Comparison of ENCODE assay signal across 36 cellular contexts in the genomic region with DNA sequence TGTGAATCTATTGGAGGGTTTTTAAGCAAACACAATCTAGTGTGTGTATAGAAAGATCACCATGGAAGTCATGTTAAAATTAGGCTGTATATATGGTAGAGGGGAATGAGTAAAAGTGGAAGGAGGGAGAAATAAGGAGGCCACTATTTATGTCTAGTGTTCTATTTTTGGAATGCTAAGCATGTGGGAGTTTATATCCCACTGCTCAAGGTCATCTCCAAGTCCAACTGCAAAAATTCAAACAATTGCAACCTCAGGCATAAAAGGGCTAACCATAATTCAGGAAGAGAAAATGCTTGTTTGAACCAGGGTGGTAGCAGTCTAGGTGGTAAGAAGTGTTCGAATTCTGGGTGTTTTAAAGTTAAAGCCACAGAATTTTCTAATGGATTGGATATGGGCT. TPM values are rescaled to one million over a fixed set of nuclear protein-coding genes. Genes with fewer than 3 reads are reported as not detected.
"Had no signal": no experiment of that assay in that cellular context is flagged by ENCODE, and none has a peak within 500 bp of the region (broad histone marks: within the 10 kb centered on the region; RNA-seq: fewer than 3 reads in every experiment).

No MANE protein-coding gene starts in this region.

- H3K27me3 Mint-ChIP-seq: activated B cell treated with CpG ODN at 0.5 μM for 24 hours; activated CD4-positive, alpha-beta memory T cell treated with anti-CD3 and anti-CD28 coated beads for 36 hours; activated CD4-positive, alpha-beta T cell treated with anti-CD3 and anti-CD28 coated beads, Interleukin-2, amount 10 ng/mL, durations not matched to agents 24 days and 14 days; activated naive CD4-positive, alpha-beta T cell treated with anti-CD3 and anti-CD28 coated beads, Interleukin-2, amount 10 ng/mL, durations not matched to agents 7 days and 5 days; activated naive CD8-positive, alpha-beta T cell treated with anti-CD3 and anti-CD28 coated beads, Interleukin-2, amount 10 ng/mL, durations not matched to agents 7 days and 5 days; T-helper 17 cell had no signal

- H3K4me1 ChIP-seq: colonic mucosa, esophagus squamous epithelium, gastroesophageal sphincter had no signal

- H3K9me3 ChIP-seq: body of pancreas, colonic mucosa, esophagus squamous epithelium, gastroesophageal sphincter had no signal

- ATAC-seq: activated CD4-positive, CD25-positive, alpha-beta regulatory T cell treated with anti-CD3 and anti-CD28 coated beads, Interleukin-2, amount 50 U/mL, for 24 hours; activated naive CD4-positive, alpha-beta T cell treated with anti-CD3 and anti-CD28 coated beads, Interleukin-2, amount 50 U/mL, for 72 hours; activated T-cell treated with anti-CD3 and anti-CD28 coated beads, Interleukin-2, amount 50 U/mL, for 72 hours; body of pancreas; gastroesophageal sphincter; T-helper 17 cell had no signal

- H3K4me1 Mint-ChIP-seq: activated B cell treated with CpG ODN at 0.5 μM for 24 hours; activated CD4-positive, alpha-beta T cell treated with anti-CD3 and anti-CD28 coated beads, Interleukin-2, amount 10 ng/mL, durations not matched to agents 24 days and 14 days; activated naive CD4-positive, alpha-beta T cell treated with anti-CD3 and anti-CD28 coated beads, Interleukin-2, amount 10 ng/mL, durations not matched to agents 7 days and 5 days; activated naive CD8-positive, alpha-beta T cell treated with anti-CD3 and anti-CD28 coated beads, Interleukin-2, amount 10 ng/mL, durations not matched to agents 7 days and 5 days; T-helper 17 cell had no signal

- H3K27ac ChIP-seq: body of pancreas, colonic mucosa, epithelial cell of prostate, esophagus squamous epithelium, gastroesophageal sphincter, WERI-Rb-1 had no signal

- H3K36me3 Mint-ChIP-seq: activated CD4-positive, alpha-beta memory T cell treated with anti-CD3 and anti-CD28 coated beads for 36 hours; activated naive CD4-positive, alpha-beta T cell treated with anti-CD3 and anti-CD28 coated beads, Interleukin-2, amount 10 ng/mL, durations not matched to agents 7 days and 5 days; activated naive CD4-positive, alpha-beta T cell treated with anti-CD3 and anti-CD28 coated beads, Interleukin-2, amount 50 U/mL, for 72 hours; activated naive CD8-positive, alpha-beta T cell treated with anti-CD3 and anti-CD28 coated beads, Interleukin-2, amount 10 ng/mL, durations not matched to agents 7 days and 5 days had no signal

- H3K36me3 ChIP-seq: colonic mucosa, esophagus squamous epithelium, gastroesophageal sphincter, WERI-Rb-1 had no signal

- DNase-seq: activated B cell treated with CpG ODN at 0.5 μM for 24 hours; activated CD4-positive, alpha-beta memory T cell treated with anti-CD3 and anti-CD28 coated beads for 36 hours; activated CD4-positive, alpha-beta T cell treated with anti-CD3 and anti-CD28 coated beads, Interleukin-2, amount 10 ng/mL, durations not matched to agents 24 days and 14 days; activated CD8-positive, alpha-beta memory T cell treated with anti-CD3 and anti-CD28 coated beads, Interleukin-2, amount 50 U/mL, for 48 hours; activated gamma-delta T cell; activated naive CD4-positive, alpha-beta T cell; activated naive CD4-positive, alpha-beta T cell treated with anti-CD3 and anti-CD28 coated beads, Interleukin-2, amount 10 ng/mL, durations not matched to agents 7 days and 5 days; activated naive CD8-positive, alpha-beta T cell treated with anti-CD3 and anti-CD28 coated beads, Interleukin-2, amount 10 ng/mL, durations not matched to agents 7 days and 5 days; activated T-cell treated with anti-CD3 and anti-CD28 coated beads for 4 hours; activated T-cell treated with anti-CD3 and anti-CD28 coated beads, Interleukin-2, amount 50 U/mL, for 24 hours; activated T-cell treated with anti-CD3 and anti-CD28 coated beads, Interleukin-2, amount 50 U/mL, for 72 hours; amniotic stem cell; anterior cingulate cortex; body of pancreas; caudate nucleus; colonic mucosa; effector CD8-positive, alpha-beta T cell; esophagus squamous epithelium; foreskin melanocyte; T-helper 1 cell; T-helper 17 cell; T1000; WERI-Rb-1 had no signal

- H3K4me3 ChIP-seq: body of pancreas, colonic mucosa, esophagus squamous epithelium, gastroesophageal sphincter had no signal

- FAIRE-seq: endometrium, endothelial cell of umbilical vein had no signal

- H3K27ac Mint-ChIP-seq: activated B cell treated with CpG ODN at 0.5 μM for 24 hours; activated CD4-positive, alpha-beta memory T cell treated with anti-CD3 and anti-CD28 coated beads for 36 hours; activated CD4-positive, alpha-beta T cell treated with anti-CD3 and anti-CD28 coated beads, Interleukin-2, amount 10 ng/mL, durations not matched to agents 24 days and 14 days; activated naive CD4-positive, alpha-beta T cell treated with anti-CD3 and anti-CD28 coated beads, Interleukin-2, amount 10 ng/mL, durations not matched to agents 7 days and 5 days; activated naive CD4-positive, alpha-beta T cell treated with anti-CD3 and anti-CD28 coated beads, Interleukin-2, amount 50 U/mL, for 72 hours; activated naive CD8-positive, alpha-beta T cell treated with anti-CD3 and anti-CD28 coated beads, Interleukin-2, amount 10 ng/mL, durations not matched to agents 7 days and 5 days; activated T-cell treated with anti-CD3 and anti-CD28 coated beads, Interleukin-2, amount 50 U/mL, for 24 hours; activated T-cell treated with anti-CD3 and anti-CD28 coated beads, Interleukin-2, amount 50 U/mL, for 72 hours; T-helper 17 cell; T-helper 2 cell treated with Interferon-gamma antibody and Interleukin-4, amounts not matched to agents 5 μg/mL and 100 μg/mL, for 36 hours had no signal

- H3K9me3 Mint-ChIP-seq: activated B cell treated with CpG ODN at 0.5 μM for 24 hours; activated CD4-positive, alpha-beta memory T cell treated with anti-CD3 and anti-CD28 coated beads for 36 hours; activated CD4-positive, alpha-beta T cell treated with anti-CD3 and anti-CD28 coated beads, Interleukin-2, amount 10 ng/mL, durations not matched to agents 24 days and 14 days; activated naive CD4-positive, alpha-beta T cell treated with anti-CD3 and anti-CD28 coated beads, Interleukin-2, amount 10 ng/mL, durations not matched to agents 7 days and 5 days; activated naive CD4-positive, alpha-beta T cell treated with anti-CD3 and anti-CD28 coated beads, Interleukin-2, amount 50 U/mL, for 72 hours; activated naive CD8-positive, alpha-beta T cell treated with anti-CD3 and anti-CD28 coated beads, Interleukin-2, amount 10 ng/mL, durations not matched to agents 7 days and 5 days; activated T-cell treated with anti-CD3 and anti-CD28 coated beads, Interleukin-2, amount 50 U/mL, for 24 hours; activated T-cell treated with anti-CD3 and anti-CD28 coated beads, Interleukin-2, amount 50 U/mL, for 72 hours had no signal

- H3K27me3 ChIP-seq: body of pancreas, colonic mucosa, gastroesophageal sphincter had no signal

- H3K4me3 Mint-ChIP-seq: activated B cell treated with CpG ODN at 0.5 μM for 24 hours; activated CD4-positive, alpha-beta memory T cell treated with anti-CD3 and anti-CD28 coated beads for 36 hours; activated CD4-positive, alpha-beta T cell treated with anti-CD3 and anti-CD28 coated beads, Interleukin-2, amount 10 ng/mL, durations not matched to agents 24 days and 14 days; activated naive CD4-positive, alpha-beta T cell treated with anti-CD3 and anti-CD28 coated beads, Interleukin-2, amount 10 ng/mL, durations not matched to agents 7 days and 5 days; activated naive CD8-positive, alpha-beta T cell treated with anti-CD3 and anti-CD28 coated beads, Interleukin-2, amount 10 ng/mL, durations not matched to agents 7 days and 5 days; activated T-cell treated with anti-CD3 and anti-CD28 coated beads, Interleukin-2, amount 50 U/mL, for 24 hours; activated T-cell treated with anti-CD3 and anti-CD28 coated beads, Interleukin-2, amount 50 U/mL, for 72 hours; T-helper 17 cell; T-helper 2 cell treated with Interferon-gamma antibody and Interleukin-4, amounts not matched to agents 5 μg/mL and 100 μg/mL, for 36 hours had no signal

RNA-seq across cellular contexts. Expression of a gene that starts 39.2 kb away (rescaled TPM):
- total RNA-seq: activated B cell treated with CpG ODN at 0.5 μM for 24 hours; activated CD4-positive, alpha-beta memory T cell treated with anti-CD3 and anti-CD28 coated beads for 36 hours; activated CD4-positive, alpha-beta T cell treated with anti-CD3 and anti-CD28 coated beads, Interleukin-2, amount 10 ng/mL, durations not matched to agents 24 days and 14 days; activated naive CD4-positive, alpha-beta T cell treated with anti-CD3 and anti-CD28 coated beads, Interleukin-2, amount 50 U/mL, for 72 hours; activated naive CD8-positive, alpha-beta T cell treated with anti-CD3 and anti-CD28 coated beads, Interleukin-2, amount 10 ng/mL, durations not matched to agents 7 days and 5 days; activated T-cell treated with anti-CD3 and anti-CD28 coated beads, Interleukin-2, amount 50 U/mL, for 72 hours; body of pancreas; chondrocyte; dermis microvascular lymphatic vessel endothelial cell; endothelial cell of umbilical vein; esophagus squamous epithelium; fibroblast of lung; fibroblast of villous mesenchyme; gastroesophageal sphincter; glomerular endothelial cell; T-helper 17 cell had no signal
- polyA plus RNA-seq: endothelial cell of umbilical vein, esophagus, fibroblast of lung had no signal
